8 cellular contexts compared by ENCODE assay signal in the genomic region with DNA sequence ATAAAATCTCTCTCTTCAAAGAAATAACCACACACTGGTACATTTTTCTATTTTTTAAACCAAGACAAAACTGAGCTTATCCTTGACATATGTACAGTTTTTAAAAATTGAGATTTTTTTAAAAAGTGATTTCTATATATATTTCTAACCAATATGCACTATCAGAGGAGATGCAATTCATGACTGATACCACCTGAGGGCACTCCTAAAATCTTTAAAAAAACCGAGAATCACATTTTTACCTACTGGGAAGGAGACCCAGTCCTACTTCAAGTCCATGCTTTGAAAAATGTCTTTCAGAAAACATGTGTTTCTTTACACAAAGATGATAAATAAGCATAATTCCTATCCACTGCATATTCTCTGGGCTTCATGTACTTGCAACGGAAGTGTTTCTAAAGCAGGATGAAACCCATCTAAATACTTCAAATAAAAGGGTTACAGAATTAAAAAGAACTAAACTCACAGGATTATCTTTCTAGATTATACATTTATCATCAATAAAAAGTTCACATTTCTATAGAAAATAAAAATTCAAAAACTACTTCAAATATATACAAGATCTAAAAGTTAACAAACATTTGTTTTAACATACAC.
DNase-seq lines count a peak whose midpoint lies in the region; ATAC-seq and TF ChIP-seq lines count a peak whose summit lies in the region.

No MANE protein-coding gene starts in this region.

- ATAC-seq in heart left ventricle (peak in 1 of 4 donors; percentile 43), right cardiac atrium (no peak), PC-3 (peak; percentile 61; the same call in 1 of the 2 replicates), psoas muscle (peak in 2 of 4 donors; percentile 55 to 67), esophagus mucosa (no peak), HG02884 (IDR thresholded peaks at IDR 0.05; ENCODE audit: unreplicated experiment) (no peak), GM18861 (IDR thresholded peaks at IDR 0.05; ENCODE audit: unreplicated experiment) (no peak)

- 49 to 59% (median 56%) methylated on average over 2 of the region's 2 CpGs for WGBS in heart left ventricle, 4 donors
- WGBS in right cardiac atrium = 48% methylated on average over 2 of the region's 2 CpGs
- WGBS in psoas muscle, 3 donors = 51 to 65% (median 52%) methylated on average over 2 of the region's 2 CpGs

- 0 out of 2 replicates have a peak, but pooled peaks cover 17% of the 10 kb centered on the region for H3K79me2 ChIP-seq in PC-3 (ENCODE audit: low read length)
- peaks cover 4% of the 10 kb centered on the region for H3K79me2 ChIP-seq in fibroblast of lung (ENCODE audit: control insufficient read depth, insufficient read depth, low read length)

- no peak overlapping the region for H2AFZ ChIP-seq in PC-3 (ENCODE audit: low read length)
- H2AFZ ChIP-seq in fibroblast of lung (ENCODE audit: low read length) = no peak overlapping the region

- H3K9ac ChIP-seq in PC-3 (ENCODE audit: low read length) (no peak overlapping the region), fibroblast of lung (ENCODE audit: insufficient read depth, low read length) (no peak overlapping the region)

- intact Hi-C loops in heart left ventricle (cut with DNase I) (loop anchor here in 9 of 10 donors (2.0 to 10.0 kb wide), 6 partner anchors 50 to 222 kb away; a partner anchor contains a TSS), right cardiac atrium (cut with DNase I) (loop anchor here in 3 of 4 donors (10.0 kb wide), 2 partner anchors 100 to 210 kb away; a partner anchor contains a TSS), PC-3 (cut with micrococcal nuclease) (loop anchor here (1.0 to 5.0 kb wide), 5 partner anchors 77 to 292 kb away; no protein-coding TSS in a partner anchor), psoas muscle (cut with DNase I) (loop anchor here (5.0 to 10.0 kb wide), 2 partner anchors 210 to 218 kb away; no protein-coding TSS in a partner anchor)

- H3K9me3 ChIP-seq in heart left ventricle (peaks cover 0 to 24% (median 2%) of the 10 kb centered on the region in 12 donors), right cardiac atrium (ENCODE audit: control insufficient read depth, low read length) (no peaks in the 10 kb centered on the region), PC-3 (ENCODE audit: low read length) (no peaks in the 10 kb centered on the region), fibroblast of lung (ENCODE audit: control insufficient read depth, insufficient read depth, low read depth, low read length) (no peaks in the 10 kb centered on the region), psoas muscle (peaks cover 4% of the 10 kb centered on the region)

- POLR2A ChIA-PET in PC-3 (lab: Charles Lee; ENCODE audit: unreplicated experiment) = no interaction called here

- H3K4me1 ChIP-seq in heart left ventricle (peaks cover 0 to 24% (median 5%) of the 10 kb centered on the region in 12 donors), right cardiac atrium (ENCODE audit: control insufficient read depth, insufficient read depth, low read length) (no peaks in the 10 kb centered on the region), PC-3 (ENCODE audit: insufficient read depth, low read length) (no peaks in the 10 kb centered on the region), fibroblast of lung (ENCODE audit: control insufficient read depth, extremely low read depth, insufficient read depth, low read length) (no peaks in the 10 kb centered on the region), psoas muscle (peaks cover 11% of the 10 kb centered on the region)

- H4K20me1 ChIP-seq in PC-3 (ENCODE audit: low read length) = no peaks in the 10 kb centered on the region
- no peaks in the 10 kb centered on the region for H4K20me1 ChIP-seq in fibroblast of lung (ENCODE audit: control insufficient read depth, extremely low read depth, insufficient read depth, low read length)

- DNase-seq in heart left ventricle (no peak), right cardiac atrium (no peak), PC-3 (peak; percentile 79), fibroblast of lung (ENCODE audit: low read depth in 2 of 2) (peak in 1 of 2 donors; percentile 59), psoas muscle (no peak)

- H3K4me3 ChIP-seq in heart left ventricle (no peak overlapping the region), right cardiac atrium (ENCODE audit: low read length) (no peak overlapping the region), PC-3 (ENCODE audit: low read length) (no peak overlapping the region), fibroblast of lung (replicated peaks in 1 of 4; ENCODE audit: control extremely low read depth in 1 of 4, insufficient read depth in 1 of 4, low read depth in 3 of 4, low read length in 4 of 4) (no peak overlapping the region), psoas muscle (no peak overlapping the region)

- H3K36me3 ChIP-seq in heart left ventricle = peaks cover 0 to 9% (median 0%) of the 10 kb centered on the region in 9 donors
- peaks cover 16% of the 10 kb centered on the region for H3K36me3 ChIP-seq in PC-3 (ENCODE audit: low read depth, low read length)
- H3K36me3 ChIP-seq in fibroblast of lung (ENCODE audit: control insufficient read depth, insufficient read depth, low read length) = no peaks in the 10 kb centered on the region
- peaks cover 0 to 4% of the 10 kb centered on the region in 2 donors for H3K36me3 ChIP-seq in psoas muscle (ENCODE audit: insufficient read depth in 1 of 2, low read depth in 1 of 2)

- TF ChIP-seq CTCF in heart left ventricle (IDR thresholded peaks at IDR 0.05) (peak; percentile 39 to 73 (median 60)), PC-3 (conservative IDR thresholded peaks at IDR 0.05; ENCODE audit: low read depth, low read length) (peak; percentile 81), fibroblast of lung (conservative IDR thresholded peaks at IDR 0.05 in 1 of 2, IDR thresholded peaks at IDR 0.05 in 1 of 2; ENCODE audit: low read depth in 1 of 2, low read length in 2 of 2) (peak; percentile 38 to 64), psoas muscle (IDR thresholded peaks at IDR 0.05) (peak; percentile 62)

- H3F3A ChIP-seq in PC-3 (ENCODE audit: low read length, unreplicated experiment) = peaks cover 5% of the 10 kb centered on the region

- H3K9me2 ChIP-seq in PC-3 (replicated peaks; ENCODE audit: low read length) = no peaks in the 10 kb centered on the region

- BruUV-seq in PC-3 (replicated peaks; lab: Mats Ljungman, UMichigan) = no TSS peak

- no peak for TF ChIP-seq POLR2A in heart left ventricle (IDR thresholded peaks at IDR 0.05)

- CTCF ChIA-PET in PC-3 (lab: Charles Lee) = interaction anchor here (0.7 kb wide), 1 partner anchor 36 kb away, joined by 4 read pairs; no protein-coding TSS in a partner anchor

- H3K27me3 ChIP-seq in heart left ventricle (no peaks in the 10 kb centered on the region), right cardiac atrium (ENCODE audit: control insufficient read depth, insufficient read depth) (no peaks in the 10 kb centered on the region), PC-3 (ENCODE audit: low read length) (no peaks in the 10 kb centered on the region), fibroblast of lung (ENCODE audit: control insufficient read depth, insufficient read depth, low read length) (no peaks in the 10 kb centered on the region), psoas muscle (ENCODE audit: insufficient read depth in 3 of 3, low read length in 2 of 3) (no peaks in the 10 kb centered on the region)

- H3K27ac ChIP-seq in heart left ventricle (no peak overlapping the region), right cardiac atrium (ENCODE audit: low read length) (no peak overlapping the region), PC-3 (ENCODE audit: low read length) (no peak overlapping the region), fibroblast of lung (ENCODE audit: insufficient read depth, low read length) (no peak overlapping the region), psoas muscle (no peak overlapping the region)

- H3K4me2 ChIP-seq in PC-3 (ENCODE audit: low read length) (no peak overlapping the region), fibroblast of lung (ENCODE audit: extremely low read depth, insufficient read depth, low read length) (no peak overlapping the region)
